Comparison of ENCODE assay signal across 12 cellular contexts in the genomic region with DNA sequence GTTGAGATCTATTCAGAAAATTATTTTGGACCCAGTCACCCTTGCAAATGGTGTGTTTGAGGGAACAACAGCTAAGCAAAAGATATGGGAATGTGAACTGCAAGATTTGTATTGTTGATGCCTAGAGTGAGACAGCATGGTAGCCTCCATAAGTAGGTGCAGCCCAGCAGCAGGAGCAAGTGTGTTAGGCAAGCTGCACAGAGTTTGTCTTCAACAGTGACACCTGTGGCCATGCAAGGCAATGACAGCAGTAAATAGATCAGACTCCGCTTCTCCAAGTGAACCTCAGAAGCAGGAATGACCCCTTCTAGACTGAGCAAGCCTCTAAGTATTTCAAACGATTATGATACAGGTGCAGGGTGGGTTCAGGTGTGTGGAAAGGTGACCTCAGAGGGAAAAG.
A peak's percentile ranks its signal among the peaks of the same experiment; 100 is the strongest.
DNase-seq lines count a peak whose midpoint lies in the region; ATAC-seq, FAIRE-seq and TF ChIP-seq lines count a peak whose summit lies in the region.
"Had no signal": no experiment of that assay in that cellular context is flagged by ENCODE, and none has a peak within 500 bp of the region (broad histone marks: within the 10 kb centered on the region; RNA-seq: fewer than 3 reads in every experiment).

No MANE protein-coding gene starts in this region.

- no peak overlapping the region for H3K14ac ChIP-seq in IMR-90 (replicated peaks; ENCODE audit: low read depth, low read length)

- no peak overlapping the region for H3K56ac ChIP-seq in IMR-90 (ENCODE audit: extremely low read depth, insufficient read depth, low read length)

- no peak overlapping the region for H4K5ac ChIP-seq in IMR-90 (ENCODE audit: low read depth, low read length)

- H4K91ac ChIP-seq in IMR-90 (ENCODE audit: insufficient read depth, low read depth, low read length): no peak overlapping the region

- FAIRE-seq in K562 (lab: Jason Lieb, UNC): no peak
- FAIRE-seq: G401.6, RCC 7860 had no signal

- TF ChIP-seq POLR2A in IMR-90 (IDR thresholded peaks at IDR 0.05; ENCODE audit: low read depth, low read length) (no peak), K562 (conservative IDR thresholded peaks at IDR 0.05) (no peak)

- H4K20me1 ChIP-seq in IMR-90 (ENCODE audit: insufficient read depth, low read length): no peaks in the 10 kb centered on the region
- H4K20me1 ChIP-seq in K562 (replicated peaks; ENCODE audit: control insufficient read depth, insufficient read depth, low read length): no peaks in the 10 kb centered on the region
- no peaks in the 10 kb centered on the region for H4K20me1 ChIP-seq in neural progenitor cell (ENCODE audit: low read depth)

- peaks cover 53% of the 10 kb centered on the region for H3K9me3 Mint-ChIP-seq in neural progenitor cell

- H3K23ac ChIP-seq in IMR-90 (ENCODE audit: low read depth, low read length): no peak overlapping the region

- POLR2A ChIA-PET in IMR-90 (lab: Charles Lee; ENCODE audit: unreplicated experiment) (no interaction called here), K562 (lab: Yijun Ruan, JAX) (no interaction called here)

- H3F3A ChIP-seq in neural progenitor cell (ENCODE audit: low read depth): no peaks in the 10 kb centered on the region

- no peak overlapping the region for H3K9ac ChIP-seq in IMR-90 (ENCODE audit: low read depth, low read length)
- H3K9ac ChIP-seq in K562 (ENCODE audit: insufficient read depth in 1 of 2, low read depth in 2 of 2, low read length in 2 of 2): no peak overlapping the region
- no peak overlapping the region for H3K9ac ChIP-seq in neural progenitor cell

- H3K9me3 ChIP-seq in IMR-90 (ENCODE audit: control insufficient read depth, insufficient read depth, low read length): peaks cover 20% of the 10 kb centered on the region
- H3K9me3 ChIP-seq in K562 (replicated peaks; ENCODE audit: control insufficient read depth, insufficient read depth, low read depth, low read length): peaks cover 3% of the 10 kb centered on the region
- H3K9me3 ChIP-seq in neural progenitor cell (ENCODE audit: low read depth): peaks cover 5% of the 10 kb centered on the region

- H3K4me2 ChIP-seq in IMR-90 (ENCODE audit: low read depth, low read length) (no peak overlapping the region), K562 (ENCODE audit: insufficient read depth, low read length) (no peak overlapping the region), neural progenitor cell (no peak overlapping the region)

- H3K79me1 ChIP-seq in IMR-90 (ENCODE audit: low read depth in 1 of 2, low read length in 2 of 2): no peaks in the 10 kb centered on the region

- no peak overlapping the region for H2BK15ac ChIP-seq in IMR-90 (ENCODE audit: low read depth, low read length)

- no peak overlapping the region for H3K27ac ChIP-seq in IMR-90 (ENCODE audit: insufficient read depth, low read length)
- H3K27ac ChIP-seq in K562 (ENCODE audit: extremely low read depth, low read depth, low read length): no peak overlapping the region
- no peak overlapping the region for H3K27ac ChIP-seq in neural progenitor cell

- H3K9me1 ChIP-seq in IMR-90 (ENCODE audit: insufficient read depth, low read length) (no peaks in the 10 kb centered on the region), K562 (ENCODE audit: control insufficient read depth, insufficient read depth, low read length) (no peaks in the 10 kb centered on the region)

- no peak overlapping the region for H2BK120ac ChIP-seq in IMR-90 (ENCODE audit: low read depth, low read length)

- H2BK20ac ChIP-seq in IMR-90 (ENCODE audit: low read depth, low read length): no peak overlapping the region

- no peak overlapping the region for H3K27ac Mint-ChIP-seq in neural progenitor cell
- H3K27ac Mint-ChIP-seq: mesothelial cell of epicardium had no signal

- H3K36me3 ChIP-seq in GM06990 (ENCODE audit: control insufficient read depth, insufficient read depth, low read length) (no peaks in the 10 kb centered on the region), IMR-90 (ENCODE audit: control insufficient read depth, insufficient read depth, low read length) (no peaks in the 10 kb centered on the region), K562 (ENCODE audit: control insufficient read depth, insufficient read depth, low read length) (no peaks in the 10 kb centered on the region), neural progenitor cell (no peaks in the 10 kb centered on the region)

- H3K4me3 ChIP-seq in GM06990 (replicated peaks; ENCODE audit: low read depth, low read length): no peak overlapping the region
- H3K4me3 ChIP-seq in IMR-90 (ENCODE audit: insufficient read depth, low read depth, low read length): no peak overlapping the region
- H3K4me3 ChIP-seq in K562: no peak overlapping the region
- H3K4me3 ChIP-seq in neural progenitor cell: no peak overlapping the region

- CTCF ChIA-PET in IMR-90 (lab: Yijun Ruan, JAX): interaction anchor here (0.6 kb wide), 1 partner anchor 474 kb away, joined by 4 read pairs; no protein-coding TSS in a partner anchor
- CTCF ChIA-PET in K562 (lab: Yijun Ruan, JAX; ENCODE audit: low intra/inter-chr PET ratio): no interaction called here

- no peak overlapping the region for H2BK5ac ChIP-seq in IMR-90 (ENCODE audit: low read depth, low read length, poor library complexity, severe bottlenecking)

- no peaks in the 10 kb centered on the region for H3K27me3 ChIP-seq in GM06990 (replicated peaks; ENCODE audit: control insufficient read depth, insufficient read depth, low read length)
- peaks cover 3% of the 10 kb centered on the region; the same call in 1 of the 2 replicates for H3K27me3 ChIP-seq in IMR-90 (ENCODE audit: control insufficient read depth, insufficient read depth, low read length)
- H3K27me3 ChIP-seq in K562 (ENCODE audit: control insufficient read depth in 2 of 2, insufficient read depth in 2 of 2, low read length in 2 of 2): peaks cover 0 to 8% of the 10 kb centered on the region in 2 experiments; a peak in 1 of 5 replicates
- no peaks in the 10 kb centered on the region for H3K27me3 ChIP-seq in neural progenitor cell

- no peaks in the 10 kb centered on the region for H3K4me1 ChIP-seq in IMR-90 (ENCODE audit: control insufficient read depth, insufficient read depth, low read length)
- H3K4me1 ChIP-seq in K562 (replicated peaks in 1 of 2; ENCODE audit: control insufficient read depth in 2 of 2, insufficient read depth in 2 of 2, low read length in 2 of 2): no peaks in the 10 kb centered on the region
- no peaks in the 10 kb centered on the region for H3K4me1 ChIP-seq in neural progenitor cell

- no peak overlapping the region for H3K4me3 Mint-ChIP-seq in neural progenitor cell
- H3K4me3 Mint-ChIP-seq: mesothelial cell of epicardium had no signal

- no peak for TF ChIP-seq EP300 in K562 (IDR thresholded peaks at IDR 0.05; ENCODE audit: low read length)

- H3K79me2 ChIP-seq in K562 (ENCODE audit: control insufficient read depth, insufficient read depth, low read length) (no peaks in the 10 kb centered on the region), neural progenitor cell (ENCODE audit: low read depth) (no peaks in the 10 kb centered on the region)

- dilution Hi-C loops in IMR-90 (cut with HindIII; ENCODE audit: low sequenced_read_pairs, unreplicated experiment): no loop called here

- no peak overlapping the region for H2AK5ac ChIP-seq in IMR-90 (ENCODE audit: low read depth, low read length)

- TF ChIP-seq RAD21 in IMR-90 (IDR thresholded peaks at IDR 0.05; ENCODE audit: low read length) (no peak), K562 (CRISPR knock-in tag; conservative IDR thresholded peaks at IDR 0.05 in 1 of 2, IDR thresholded peaks at IDR 0.05 in 1 of 2) (no peak)

- no peak overlapping the region for H4K8ac ChIP-seq in IMR-90 (ENCODE audit: low read depth in 2 of 2, low read length in 2 of 2)

- no peaks in the 10 kb centered on the region for H3K27me3 Mint-ChIP-seq in neural progenitor cell (ENCODE audit: insufficient read depth, low read depth)

- H2AK9ac ChIP-seq in IMR-90 (replicated peaks; ENCODE audit: low read depth, low read length, poor library complexity): peak overlapping the region; percentile 5

- in situ Hi-C loops in IMR-90 (cut with MboI; ENCODE audit: low sequenced_read_pairs) (no loop called here), K562 (cut with MboI) (no loop called here)

- peaks cover 13% of the 10 kb centered on the region for H3K36me3 Mint-ChIP-seq in neural progenitor cell

- intact Hi-C loops in IMR-90 (cut with micrococcal nuclease): no loop called here
- intact Hi-C loops in K562 (cut with micrococcal nuclease): no loop called here

- ATAC-seq in IMR-90 (ENCODE audit: low read depth): no peak
- ATAC-seq in K562: peak; percentile 39; the same call in 1 of the 3 replicates
- no peak for ATAC-seq in HG02852 (IDR thresholded peaks at IDR 0.05; ENCODE audit: unreplicated experiment)
- ATAC-seq in HG03039 (IDR thresholded peaks at IDR 0.05; ENCODE audit: unreplicated experiment): no peak

- H2AFZ ChIP-seq in IMR-90 (replicated peaks; ENCODE audit: low read length, poor library complexity) (no peak overlapping the region), K562 (ENCODE audit: low read depth, low read length) (no peak overlapping the region), neural progenitor cell (replicated peaks) (no peak overlapping the region)

- TF ChIP-seq CTCF in GM06990 (IDR thresholded peaks at IDR 0.05; ENCODE audit: insufficient read depth, low read length, poor library complexity, severe bottlenecking) (peak; percentile 12), IMR-90 (conservative IDR thresholded peaks at IDR 0.05; ENCODE audit: low read depth, low read length) (no peak; the same call in 1 of the 2 replicates), K562 (IDR thresholded peaks at IDR 0.05 in 2 of 3, conservative IDR thresholded peaks at IDR 0.05 in 1 of 3; ENCODE audit: insufficient read depth in 2 of 3, low read depth in 1 of 3, low read length in 3 of 3) (peak; percentile 38 to 55 (median 44)), neural progenitor cell (IDR thresholded peaks at IDR 0.05) (peak; percentile 43)

- no peak overlapping the region for H3K4ac ChIP-seq in IMR-90 (ENCODE audit: low read depth, low read length)

- DNase-seq in GM06990 (ENCODE audit: extremely low read depth, insufficient read length) (no peak), IMR-90 (no peak), K562 (ENCODE audit: extremely low read depth in 1 of 4, low spot score in 3 of 4) (peak; percentile 14 to 48 (median 24)), neural progenitor cell (ENCODE audit: low spot score) (no peak)
- DNase-seq in stimulated activated CD4-positive, alpha-beta T cell treated with anti-CD3 and anti-CD28 coated beads, Interleukin-4, amount 100 ng/mL, for 1 hour: no peak
- DNase-seq: NCI-H2107, T-helper 9 cell had no signal

- H3K18ac ChIP-seq in IMR-90 (ENCODE audit: low read depth, low read length): no peak overlapping the region

- H3K4me1 Mint-ChIP-seq in neural progenitor cell: no peaks in the 10 kb centered on the region

- BruUV-seq in IMR-90 (replicated peaks; lab: Mats Ljungman, UMichigan) (no TSS peak), K562 (replicated peaks; lab: Mats Ljungman, UMichigan) (no TSS peak)

- WGBS in IMR-90 (ENCODE audit: extremely low coverage in 2 of 2, insufficient read length in 1 of 2), 2 experiments: no CpG with 5 or more reads among the region's 2 CpGs
- WGBS in K562 (ENCODE audit: insufficient coverage, low coverage, missing lambda C conversion rate): 3% methylated on average over 2 of the region's 2 CpGs

TF ChIP-seq in IMR-90, 13 proteins besides CTCF, POLR2A, EP300 and RAD21 (continues in another document):
- no peak for TF ChIP-seq BHLHE40 (IDR thresholded peaks at IDR 0.05; ENCODE audit: low read depth, low read length)

Comparison
In these comparisons a context has a peak if more than half of its experiments do, and no peak if none do; other contexts are left out.
1. DNase-seq: peak in K562 (4 of 4); none in GM06990 (single experiment), IMR-90 (single experiment), neural progenitor cell (single experiment) and stimulated activated CD4-positive, alpha-beta T cell treated with anti-CD3 and anti-CD28 coated beads, Interleukin-4, amount 100 ng/mL, for 1 hour (single experiment).